Comparison of ENCODE assay signal across 1 cellular context in the genomic region with DNA sequence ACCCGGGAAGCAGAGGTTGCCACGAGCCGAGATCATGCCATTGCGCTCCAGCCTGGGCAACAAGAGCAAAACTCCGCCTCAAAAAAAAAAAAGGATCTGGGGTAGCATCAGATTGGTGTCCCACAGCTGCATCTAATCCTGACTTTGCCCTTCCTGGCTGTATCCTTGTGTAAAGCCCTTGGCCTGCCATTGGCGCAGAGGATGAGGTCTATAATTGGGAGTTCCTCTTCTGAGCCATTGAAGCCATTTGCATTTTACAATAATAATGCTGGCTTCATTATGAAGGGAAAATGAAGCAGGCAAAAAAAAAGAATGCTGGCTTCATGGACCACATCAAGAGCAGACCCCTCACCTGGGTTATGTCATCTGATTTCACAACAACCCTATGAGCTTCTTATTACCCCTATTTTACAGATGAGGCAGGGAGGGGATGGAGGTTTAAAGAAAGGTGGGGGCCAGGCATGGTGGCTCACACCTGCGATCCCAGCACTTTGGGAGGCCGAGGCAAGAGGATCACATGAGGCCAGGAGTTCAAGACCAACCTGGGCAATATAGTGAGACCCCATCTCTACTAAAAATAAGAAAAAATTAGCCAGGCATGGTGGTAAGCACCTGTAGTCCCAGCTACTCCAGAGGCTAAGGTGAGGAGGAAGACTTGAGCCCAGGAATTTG.
TF ChIP-seq lines count a peak whose summit lies in the region.

No MANE protein-coding gene starts in this region.

TF ChIP-seq in HepG2, 621 proteins besides CTCF, POLR2A, EP300 and RAD21 (continued from another document):
- TF ChIP-seq ZNF639 (CRISPR knock-in tag; conservative IDR thresholded peaks at IDR 0.05) (0 out of 2 replicates have a peak, but pooled peaks have one; percentile 14), BRCA1 (CRISPR knock-in tag; IDR thresholded peaks at IDR 0.05) (no peak), ZNF777 (CRISPR knock-in tag; IDR thresholded peaks at IDR 0.05) (no peak), ZNF253 (CRISPR knock-in tag; IDR thresholded peaks at IDR 0.05; ENCODE audit: borderline replicate concordance) (0 out of 2 replicates have a peak, but pooled peaks have one; percentile 43), EZH2 (conservative IDR thresholded peaks at IDR 0.05; ENCODE audit: low read depth, low read length) (no peak)
